12 cellular contexts compared by ENCODE assay signal in the genomic region with DNA sequence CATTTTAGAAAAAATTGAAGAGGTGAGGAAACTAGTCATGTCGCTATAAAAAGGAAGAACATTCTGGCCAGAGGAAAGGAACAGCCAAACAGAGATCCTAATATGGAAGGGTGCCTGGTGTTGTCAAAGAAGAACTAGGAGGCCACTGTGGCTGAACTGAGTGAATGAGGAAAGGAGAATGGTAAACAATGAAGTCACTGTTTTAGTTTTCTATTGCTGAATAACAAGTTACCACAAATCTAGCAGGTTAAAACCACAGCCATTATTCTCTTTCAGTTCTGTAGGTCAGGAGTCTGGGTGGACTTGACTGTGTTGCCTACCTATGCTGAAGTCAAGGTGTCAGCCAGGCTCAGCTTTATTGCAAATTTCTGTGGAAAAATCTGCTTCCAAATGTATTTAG.
DNase-seq lines count a peak whose midpoint lies in the region; ATAC-seq, FAIRE-seq and TF ChIP-seq lines count a peak whose summit lies in the region.
"Had no signal": no experiment of that assay in that cellular context is flagged by ENCODE, and none has a peak within 500 bp of the region (broad histone marks: within the 10 kb centered on the region; RNA-seq: fewer than 3 reads in every experiment).

No MANE protein-coding gene starts in this region.

- ATAC-seq in GM18505 (IDR thresholded peaks at IDR 0.05; ENCODE audit: unreplicated experiment), result peak; percentile 58
- ATAC-seq in GM21390 (IDR thresholded peaks at IDR 0.05; ENCODE audit: unreplicated experiment), result peak; percentile 82
- ATAC-seq in HG03066 (IDR thresholded peaks at IDR 0.05; ENCODE audit: low read depth, unreplicated experiment), result peak; percentile 75
- ATAC-seq in left lung, result no peak
- ATAC-seq: PC-3 had no signal

- TF ChIP-seq POLR2A in GM18505 (IDR thresholded peaks at IDR 0.05; ENCODE audit: borderline replicate concordance, extremely low read depth, insufficient read depth, insufficient read length), result no peak

- H3K27me3 ChIP-seq in bronchial epithelial cell (ENCODE audit: control insufficient read depth, insufficient read depth, low read length), result no peaks in the 10 kb centered on the region
- no peaks in the 10 kb centered on the region for H3K27me3 ChIP-seq in left lung
- H3K27me3 ChIP-seq: BE2C had no signal

- FAIRE-seq in bronchial epithelial cell (lab: Jason Lieb, UNC), result peak; percentile 18

- no peak for TF ChIP-seq CTCF in bronchial epithelial cell (IDR thresholded peaks at IDR 0.05; ENCODE audit: insufficient read depth, low read length, severe bottlenecking)
- no peak for TF ChIP-seq CTCF in left lung (IDR thresholded peaks at IDR 0.05)

- no peak overlapping the region for H3K27ac ChIP-seq in left lung

- no peaks in the 10 kb centered on the region for H3K36me3 ChIP-seq in bronchial epithelial cell (ENCODE audit: control insufficient read depth, insufficient read depth, low read length)
- no peaks in the 10 kb centered on the region for H3K36me3 ChIP-seq in left lung
- H3K36me3 ChIP-seq: BE2C had no signal

- no peak overlapping the region for H3K4me3 ChIP-seq in bronchial epithelial cell (ENCODE audit: low read depth, low read length)
- no peak overlapping the region for H3K4me3 ChIP-seq in left lung

- H3K9me3 ChIP-seq in left lung, result no peaks in the 10 kb centered on the region
- H3K9me3 ChIP-seq: BE2C had no signal

- no peak for DNase-seq in bronchial epithelial cell (ENCODE audit: low read depth)
- DNase-seq in T-helper 2 cell, result no peak
- DNase-seq in stimulated activated CD4-positive, alpha-beta T cell treated with anti-CD3 and anti-CD28 coated beads, Interleukin-4, amount 100 ng/mL, for 4 hours, result no peak
- no peak for DNase-seq in activated naive CD4-positive, alpha-beta T cell treated with Interleukin-2 at 50 U/mL for 16 hours
- DNase-seq in left lung, result no peak
- DNase-seq: activated CD4-positive, alpha-beta T cell treated with anti-CD3 and anti-CD28 coated beads for 4 hours; BE2C; PC-3; stimulated activated naive CD4-positive, alpha-beta T cell had no signal

- H3K4me1 ChIP-seq in left lung, result peaks cover 0 to 4% of the 10 kb centered on the region in 2 donors

- intact Hi-C loops in left lung (cut with DNase I), result loop anchor here in 1 of 2 donors (5.0 kb wide), 1 partner anchor 552 kb away; no protein-coding TSS in a partner anchor
